ENCODE assay signal across 8 cellular contexts in the genomic region with DNA sequence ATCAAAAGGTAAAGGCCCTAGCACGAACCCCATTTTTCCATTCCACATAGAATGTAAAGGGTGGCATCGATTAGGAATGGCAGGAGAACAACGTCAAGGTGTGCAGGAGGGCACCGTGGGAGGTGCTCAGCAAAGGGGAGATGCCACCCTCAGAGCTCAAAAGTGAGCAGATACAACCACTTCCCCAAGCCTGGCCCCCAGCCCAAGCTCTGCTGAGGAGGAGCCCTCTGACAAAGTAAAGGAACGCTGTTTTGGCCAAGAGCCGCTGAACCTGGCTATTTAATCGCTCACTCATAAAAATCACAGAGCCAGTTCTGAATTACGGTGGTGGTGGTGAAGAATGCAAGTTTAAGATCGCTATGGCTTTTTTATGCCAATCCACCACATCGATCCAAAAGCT. TPM values are rescaled to one million over a fixed set of nuclear protein-coding genes. Genes with fewer than 3 reads are reported as not detected.
DNase-seq lines count a peak whose midpoint lies in the region; ATAC-seq lines count a peak whose summit lies in the region.

No MANE protein-coding gene starts in this region.

- H3K27ac Mint-ChIP-seq in activated CD4-positive, alpha-beta T cell treated with anti-CD3 and anti-CD28 coated beads for 36 hours = peak overlapping the region; percentile 97
- peak overlapping the region; percentile 87 to 91 for H3K27ac Mint-ChIP-seq in activated naive CD4-positive, alpha-beta T cell treated with anti-CD3 and anti-CD28 coated beads, Interleukin-2, amount 50 U/mL, for 72 hours

- CTCF ChIA-PET in activated CD4-positive, alpha-beta T cell treated with anti-CD3 and anti-CD28 coated beads for 36 hours (lab: Charles Lee) = interaction anchor here (0.6 to 4.3 kb wide), 12 partner anchors 8 to 556 kb away, joined by 3 to 23 read pairs (median 6); a partner anchor contains a TSS

- no peaks in the 10 kb centered on the region for H3K27me3 Mint-ChIP-seq in activated CD4-positive, alpha-beta T cell treated with anti-CD3 and anti-CD28 coated beads for 36 hours

- H3K4me1 Mint-ChIP-seq in activated CD4-positive, alpha-beta T cell treated with anti-CD3 and anti-CD28 coated beads for 36 hours = peaks cover 22% of the 10 kb centered on the region

- no peaks in the 10 kb centered on the region for H3K36me3 Mint-ChIP-seq in activated CD4-positive, alpha-beta T cell treated with anti-CD3 and anti-CD28 coated beads for 36 hours (ENCODE audit: low read depth)
- no peaks in the 10 kb centered on the region for H3K36me3 Mint-ChIP-seq in activated naive CD4-positive, alpha-beta T cell treated with anti-CD3 and anti-CD28 coated beads, Interleukin-2, amount 50 U/mL, for 72 hours

- POLR2A ChIA-PET in activated CD4-positive, alpha-beta T cell treated with anti-CD3 and anti-CD28 coated beads for 36 hours (lab: Charles Lee) = interaction anchor here (0.6 to 1.5 kb wide), 5 partner anchors 36 to 1201 kb away, joined by 3 to 5 read pairs (median 4); a partner anchor contains a TSS

- DNase-seq in activated CD4-positive, alpha-beta T cell treated with anti-CD3 and anti-CD28 coated beads for 36 hours = peak; percentile 26
- no peak for DNase-seq in activated CD4-positive, alpha-beta T cell treated with anti-CD3 and anti-CD28 coated beads for 1 hour
- DNase-seq in activated naive CD4-positive, alpha-beta T cell treated with anti-CD3 and anti-CD28 coated beads, Interleukin-2, amount 50 U/mL, for 72 hours (ENCODE audit: low spot score in 2 of 2) = no peak
- DNase-seq in islet precursor cell (peak; percentile 44), iPS-NIHi11 (ENCODE audit: low spot score) (no peak), DMS114 treated with DMSO at 0.1 percent for 48 hours (lab: John Stamatoyannopoulos, UW; ENCODE audit: unreplicated experiment) (no peak), NCI-H187 treated with DMSO at 0.1 percent for 48 hours (lab: John Stamatoyannopoulos, UW) (no peak)

- intact Hi-C loops in activated CD4-positive, alpha-beta T cell treated with anti-CD3 and anti-CD28 coated beads for 36 hours (cut with DNase I, micrococcal nuclease) = loop anchor here (1.0 to 5.0 kb wide), 6 partner anchors 48 to 500 kb away; a partner anchor contains a TSS

- peak overlapping the region; percentile 82 for H3K4me3 Mint-ChIP-seq in activated CD4-positive, alpha-beta T cell treated with anti-CD3 and anti-CD28 coated beads for 36 hours

- ATAC-seq in activated CD4-positive, alpha-beta T cell treated with anti-CD3 and anti-CD28 coated beads for 36 hours = no peak
- ATAC-seq in activated naive CD4-positive, alpha-beta T cell treated with anti-CD3 and anti-CD28 coated beads, Interleukin-2, amount 50 U/mL, for 72 hours = no peak

- peaks cover 2% of the 10 kb centered on the region for H3K9me3 Mint-ChIP-seq in activated CD4-positive, alpha-beta T cell treated with anti-CD3 and anti-CD28 coated beads for 36 hours (ENCODE audit: low read depth)
- H3K9me3 Mint-ChIP-seq in activated naive CD4-positive, alpha-beta T cell treated with anti-CD3 and anti-CD28 coated beads, Interleukin-2, amount 50 U/mL, for 72 hours = no peaks in the 10 kb centered on the region

- H3K27ac ChIP-seq in temporal lobe (ENCODE audit: low read depth, low read length) = peak overlapping the region; percentile 45

RNA-seq across cellular contexts. Expression of a gene that starts 12.4 kb away (rescaled TPM):
- total RNA-seq in activated CD4-positive, alpha-beta T cell treated with anti-CD3 and anti-CD28 coated beads for 36 hours = 10 to 100 TPM; 11.8 to 19.6 TPM
- 10 to 100 TPM; 20.5 to 24.1 TPM for total RNA-seq in activated naive CD4-positive, alpha-beta T cell treated with anti-CD3 and anti-CD28 coated beads, Interleukin-2, amount 50 U/mL, for 72 hours
- 38.4 TPM for total RNA-seq in temporal lobe

Comparison
In these comparisons a context has a peak if more than half of its experiments do, and no peak if none do; other contexts are left out.
1. DNase-seq: peak in activated CD4-positive, alpha-beta T cell treated with anti-CD3 and anti-CD28 coated beads for 36 hours (single experiment) and islet precursor cell (single experiment); none in activated CD4-positive, alpha-beta T cell treated with anti-CD3 and anti-CD28 coated beads for 1 hour (single experiment), activated naive CD4-positive, alpha-beta T cell treated with anti-CD3 and anti-CD28 coated beads, Interleukin-2, amount 50 U/mL, for 72 hours (0 of 2), iPS-NIHi11 (single experiment), DMS114 treated with DMSO at 0.1 percent for 48 hours (single experiment) and NCI-H187 treated with DMSO at 0.1 percent for 48 hours (single experiment).